Comparison of ENCODE assay signal across 1 cellular context in the genomic region with DNA sequence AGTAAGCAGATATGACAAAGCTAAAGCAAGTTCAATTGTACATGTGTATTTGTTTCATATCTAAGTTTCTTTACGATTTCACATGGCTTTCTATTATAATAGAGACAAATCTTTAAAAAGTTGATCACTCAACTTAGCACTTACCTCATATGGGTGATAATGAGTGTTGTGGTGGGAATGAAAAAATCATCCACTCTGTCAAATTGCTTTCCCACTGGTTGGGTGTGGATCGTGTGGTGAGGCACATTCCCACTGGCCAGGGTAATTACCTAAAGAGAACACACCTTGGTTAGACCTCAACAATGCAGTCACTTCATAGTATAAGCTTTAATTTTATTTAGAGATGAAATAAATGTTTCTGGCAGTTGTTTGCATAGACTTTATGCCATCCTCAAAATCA.
TF ChIP-seq lines count a peak whose summit lies in the region.

No MANE protein-coding gene starts in this region.

TF ChIP-seq in GM12878, 131 proteins besides CTCF, POLR2A, EP300 and RAD21 (continued from another document):
- no peak for TF ChIP-seq ZBTB40 (IDR thresholded peaks at IDR 0.05; ENCODE audit: borderline replicate concordance)
- no peak for TF ChIP-seq SMC3 (IDR thresholded peaks at IDR 0.05; ENCODE audit: borderline replicate concordance, low read length)
- TF ChIP-seq ATF7 (IDR thresholded peaks at IDR 0.05; ENCODE audit: low read depth): peak; percentile 74
- TF ChIP-seq BMI1 (IDR thresholded peaks at IDR 0.05; ENCODE audit: borderline replicate concordance): 0 out of 2 replicates have a peak, but pooled peaks have one; percentile 28
- peak; percentile 60 to 68; a peak in 2 of 4 replicates for TF ChIP-seq IKZF2 (IDR thresholded peaks at IDR 0.05)
